In genomic region chr3:129439817-129440647, GRCh38 we compare ENCODE assay signal across 8 cellular contexts. TPM values are rescaled to one million over a fixed set of nuclear protein-coding genes. Genes with fewer than 3 reads are reported as not detected.
DNase-seq lines count a peak whose midpoint lies in the region; ATAC-seq and TF ChIP-seq lines count a peak whose summit lies in the region.

Gene IFT122, plus strand, starts transcription at chr3:129440224. Its CDS starts 107 bp downstream, at chr3:129440331.
Gene MBD4, minus strand, starts transcription at chr3:129439948. Its CDS starts 115 bp downstream, at chr3:129439833.

- peaks cover 0 to 33% (median 13%) of the 10 kb centered on the region in 6 donors for H3K36me3 ChIP-seq in spleen

- ATAC-seq in GM19025 (IDR thresholded peaks at IDR 0.05; ENCODE audit: low read depth, unreplicated experiment) (peak; percentile 85), HG03342 (IDR thresholded peaks at IDR 0.05; ENCODE audit: unreplicated experiment) (peak; percentile 89)
- ATAC-seq in central memory CD8-positive, alpha-beta T cell (replicated peaks; ENCODE audit: extremely low read depth, poor library complexity, severe bottlenecking) = peak; percentile 84

- peak within 1 kb of the TSS; percentile 94 for H3K27ac Mint-ChIP-seq in central memory CD8-positive, alpha-beta T cell (ENCODE audit: low read depth)

- H3K9me3 Mint-ChIP-seq in central memory CD8-positive, alpha-beta T cell = no peaks in the 10 kb centered on the region

- DNase-seq in AG09319 (ENCODE audit: extremely low read depth, low read depth) (peak; percentile 99), NCI-H446 (lab: John Stamatoyannopoulos, UW) (peak; percentile 98 to 100), inferior parietal cortex (ENCODE audit: extremely low spot score) (peak; percentile 99), spleen (peak; percentile 99)
- peak; percentile 98 for DNase-seq in activated CD4-positive, CD25-positive, alpha-beta regulatory T cell treated with anti-CD3 and anti-CD28 coated beads, Interleukin-2, amount 50 U/mL, for 16 hours (ENCODE audit: low read depth, low spot score)
- peak; percentile 97 to 99 for DNase-seq in central memory CD8-positive, alpha-beta T cell (ENCODE audit: low spot score in 2 of 2)

- peaks cover 62% of the 10 kb centered on the region for H3K4me1 Mint-ChIP-seq in central memory CD8-positive, alpha-beta T cell

- peak within 1 kb of the TSS; percentile 83 for H3K4me3 Mint-ChIP-seq in central memory CD8-positive, alpha-beta T cell

- peaks cover 49 to 92% (median 67%) of the 10 kb centered on the region in 6 donors for H3K4me1 ChIP-seq in spleen

- peak within 1 kb of the TSS; percentile 77 to 95 (median 90) for H3K4me3 ChIP-seq in spleen

- 0% methylated on average over 49 to 77 of the region's 77 CpGs for WGBS in spleen, 5 donors

- TF ChIP-seq CTCF in AG09319 (IDR thresholded peaks at IDR 0.05; ENCODE audit: low read depth, low read length) (no peak), spleen (IDR thresholded peaks at IDR 0.05 in 8 of 11, conservative IDR thresholded peaks at IDR 0.05 in 3 of 11) (peak in 2 of 11 experiments; percentile 8 to 10)

- intact Hi-C loops in spleen (cut with DNase I; ENCODE audit: low total_unique reads) = no loop called here

- peak within 1 kb of the TSS; percentile 84 to 98 (median 94) for H3K27ac ChIP-seq in spleen

- H3K36me3 Mint-ChIP-seq in central memory CD8-positive, alpha-beta T cell (ENCODE audit: insufficient read depth) = peaks cover 32% of the 10 kb centered on the region

- no peaks in the 10 kb centered on the region for H3K9me3 ChIP-seq in spleen

- no peaks in the 10 kb centered on the region for H3K27me3 ChIP-seq in spleen (replicated peaks in 1 of 7)

- no peaks in the 10 kb centered on the region for H3K27me3 Mint-ChIP-seq in central memory CD8-positive, alpha-beta T cell

- TF ChIP-seq POLR2A in spleen (IDR thresholded peaks at IDR 0.05) = peak in 2 of 3 donors; percentile 85 to 94

RNA-seq across cellular contexts. Expression of gene IFT122, which starts in this region (rescaled TPM):
- 10 to 100 TPM; 17.7 to 31.3 (median 25.2) TPM for total RNA-seq in spleen
- 1 to 10 TPM; 5.2 to 8.8 (median 8.5) TPM for polyA plus RNA-seq in spleen

RNA-seq across cellular contexts. Expression of gene MBD4, which starts in this region (rescaled TPM):
- total RNA-seq in spleen = 10 to 100 TPM; 47.7 to 72.6 (median 58.4) TPM
- polyA plus RNA-seq in spleen = 10 to 100 TPM; 40.0 to 52.2 (median 41.4) TPM

Comparison
In these comparisons a context has a peak if more than half of its experiments do, and no peak if none do; other contexts are left out.
1. Peak in every context shown above with its lines: DNase-seq, ATAC-seq, H3K4me3 ChIP-seq and H3K27ac ChIP-seq.